ENCODE assay signal across 9 cellular contexts in the genomic region with DNA sequence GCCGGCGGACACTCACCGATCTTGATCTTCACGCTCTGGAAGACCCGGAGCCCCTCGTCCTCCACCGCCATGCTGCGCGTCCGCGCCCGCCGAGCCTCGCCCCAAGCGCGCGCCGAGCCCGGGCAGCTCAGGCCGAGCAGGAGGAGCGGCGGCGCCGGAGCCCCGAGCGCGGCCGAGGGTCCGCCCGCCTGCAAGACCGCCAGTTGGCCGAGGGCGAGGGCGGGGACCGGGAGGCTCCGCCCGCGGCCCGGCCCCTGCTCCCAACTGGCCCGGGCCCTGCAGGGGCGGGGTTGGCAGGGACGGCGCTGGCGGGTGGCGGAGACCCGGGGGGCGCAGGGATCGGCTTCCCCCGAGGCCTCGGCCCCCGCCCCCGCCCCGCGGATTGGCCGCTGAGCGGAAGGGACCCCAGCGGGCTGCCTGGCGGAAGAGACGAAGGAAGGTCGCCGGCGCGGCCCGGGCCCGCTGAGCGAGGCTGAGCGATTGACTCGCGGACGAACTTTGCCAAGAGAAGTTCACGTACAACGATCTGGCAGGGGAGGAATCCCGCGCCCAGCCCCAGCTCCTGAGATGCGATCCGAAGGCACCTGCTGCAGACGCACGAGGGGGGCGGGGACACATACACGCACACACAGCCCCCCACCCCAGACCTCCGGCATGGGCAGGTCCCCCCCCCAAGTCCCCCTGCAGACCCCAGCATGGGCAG. TPM values are rescaled to one million over a fixed set of nuclear protein-coding genes. Genes with fewer than 3 reads are reported as not detected.
DNase-seq lines count a peak whose midpoint lies in the region; ATAC-seq, FAIRE-seq and TF ChIP-seq lines count a peak whose summit lies in the region.
"Had no signal": no experiment of that assay in that cellular context is flagged by ENCODE, and none has a peak within 500 bp of the region (broad histone marks: within the 10 kb centered on the region; RNA-seq: fewer than 3 reads in every experiment).

A gene with protein sequence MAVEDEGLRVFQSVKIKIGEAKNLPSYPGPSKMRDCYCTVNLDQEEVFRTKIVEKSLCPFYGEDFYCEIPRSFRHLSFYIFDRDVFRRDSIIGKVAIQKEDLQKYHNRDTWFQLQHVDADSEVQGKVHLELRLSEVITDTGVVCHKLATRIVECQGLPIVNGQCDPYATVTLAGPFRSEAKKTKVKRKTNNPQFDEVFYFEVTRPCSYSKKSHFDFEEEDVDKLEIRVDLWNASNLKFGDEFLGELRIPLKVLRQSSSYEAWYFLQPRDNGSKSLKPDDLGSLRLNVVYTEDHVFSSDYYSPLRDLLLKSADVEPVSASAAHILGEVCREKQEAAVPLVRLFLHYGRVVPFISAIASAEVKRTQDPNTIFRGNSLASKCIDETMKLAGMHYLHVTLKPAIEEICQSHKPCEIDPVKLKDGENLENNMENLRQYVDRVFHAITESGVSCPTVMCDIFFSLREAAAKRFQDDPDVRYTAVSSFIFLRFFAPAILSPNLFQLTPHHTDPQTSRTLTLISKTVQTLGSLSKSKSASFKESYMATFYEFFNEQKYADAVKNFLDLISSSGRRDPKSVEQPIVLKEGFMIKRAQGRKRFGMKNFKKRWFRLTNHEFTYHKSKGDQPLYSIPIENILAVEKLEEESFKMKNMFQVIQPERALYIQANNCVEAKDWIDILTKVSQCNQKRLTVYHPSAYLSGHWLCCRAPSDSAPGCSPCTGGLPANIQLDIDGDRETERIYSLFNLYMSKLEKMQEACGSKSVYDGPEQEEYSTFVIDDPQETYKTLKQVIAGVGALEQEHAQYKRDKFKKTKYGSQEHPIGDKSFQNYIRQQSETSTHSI (minus strand): TSS at position 205 of the 703 bp plus-strand sequence. CDS start 134 bp downstream, at position 71.

- peak within 1 kb of the TSS; percentile 98 for H3K4me3 Mint-ChIP-seq in activated naive CD4-positive, alpha-beta T cell treated with anti-CD3 and anti-CD28 coated beads, Interleukin-2, amount 50 U/mL, for 24 hours
- H3K4me3 Mint-ChIP-seq in nephron = peak within 1 kb of the TSS; percentile 95 to 100 (median 97)

- H3K27ac Mint-ChIP-seq in activated naive CD4-positive, alpha-beta T cell treated with anti-CD3 and anti-CD28 coated beads, Interleukin-2, amount 50 U/mL, for 24 hours = peak within 1 kb of the TSS; percentile 98
- peak within 1 kb of the TSS; percentile 89 to 93 (median 91) for H3K27ac Mint-ChIP-seq in nephron

- peak; percentile 96 for DNase-seq in D341Med (ENCODE audit: low spot score)
- DNase-seq in RKO (ENCODE audit: low spot score) = peak; percentile 80
- peak; percentile 93 to 94 for DNase-seq in frontal cortex (ENCODE audit: low spot score in 2 of 2)
- peak; percentile 97 for DNase-seq in urothelium cell line (ENCODE audit: low spot score)

- ATAC-seq in GM19467 (IDR thresholded peaks at IDR 0.05; ENCODE audit: unreplicated experiment) (peak; percentile 60), HG03565 (IDR thresholded peaks at IDR 0.05; ENCODE audit: unreplicated experiment) (peak; percentile 40)

- peaks cover 45% of the 10 kb centered on the region for H3K4me1 Mint-ChIP-seq in activated naive CD4-positive, alpha-beta T cell treated with anti-CD3 and anti-CD28 coated beads, Interleukin-2, amount 50 U/mL, for 24 hours
- H3K4me1 Mint-ChIP-seq in nephron = peaks cover 51% of the 10 kb centered on the region

- no peaks in the 10 kb centered on the region for H3K9me3 Mint-ChIP-seq in activated naive CD4-positive, alpha-beta T cell treated with anti-CD3 and anti-CD28 coated beads, Interleukin-2, amount 50 U/mL, for 24 hours
- no peaks in the 10 kb centered on the region for H3K9me3 Mint-ChIP-seq in nephron

- no peaks in the 10 kb centered on the region for H3K36me3 Mint-ChIP-seq in activated naive CD4-positive, alpha-beta T cell treated with anti-CD3 and anti-CD28 coated beads, Interleukin-2, amount 50 U/mL, for 24 hours
- H3K36me3 Mint-ChIP-seq in nephron (ENCODE audit: low read depth) = no peaks in the 10 kb centered on the region

- FAIRE-seq in frontal cortex (lab: Jason Lieb, UNC) (no peak), urothelium cell line (lab: Jason Lieb, UNC) (peak; percentile 89)
- FAIRE-seq: endometrium had no signal

- TF ChIP-seq CTCF in nephron (IDR thresholded peaks at IDR 0.05; ENCODE audit: unreplicated experiment in 3 of 3) = no peak

- H3K27me3 Mint-ChIP-seq in activated naive CD4-positive, alpha-beta T cell treated with anti-CD3 and anti-CD28 coated beads, Interleukin-2, amount 50 U/mL, for 24 hours = no peaks in the 10 kb centered on the region
- H3K27me3 Mint-ChIP-seq in nephron (ENCODE audit: low read depth) = peaks cover 14% of the 10 kb centered on the region

RNA-seq across cellular contexts. Expression of the gene that starts here (rescaled TPM):
- total RNA-seq in frontal cortex = 12.6 TPM

Comparison
In these comparisons a context has a peak if more than half of its experiments do, and no peak if none do; other contexts are left out.
1. Peak in every context shown above with its lines: DNase-seq and ATAC-seq.